ENCODE assay signal across 14 cellular contexts in genomic region chr3:123310741-123311140, GRCh38.
"Had no signal": no experiment of that assay in that cellular context is flagged by ENCODE, and none has a peak within 500 bp of the region (broad histone marks: within the 10 kb centered on the region; RNA-seq: fewer than 3 reads in every experiment).

No MANE protein-coding gene starts in this region.

- H3K36me3 ChIP-seq: breast epithelium, uterus had no signal

- H3K27ac Mint-ChIP-seq: activated CD4-positive, alpha-beta memory T cell treated with anti-CD3 and anti-CD28 coated beads for 36 hours; activated naive CD8-positive, alpha-beta T cell treated with anti-CD3 and anti-CD28 coated beads for 36 hours; stimulated activated effector memory CD8-positive, alpha-beta T cell treated with anti-CD3 and anti-CD28 coated beads, Interleukin-12 subunit alpha, Interleukin-12 subunit beta, amount 100 ng/mL, for 72 hours had no signal

- H3K36me3 Mint-ChIP-seq: activated CD4-positive, alpha-beta memory T cell treated with anti-CD3 and anti-CD28 coated beads for 36 hours; activated naive CD8-positive, alpha-beta T cell treated with anti-CD3 and anti-CD28 coated beads for 36 hours; stimulated activated effector memory CD8-positive, alpha-beta T cell treated with anti-CD3 and anti-CD28 coated beads, Interleukin-12 subunit alpha, Interleukin-12 subunit beta, amount 100 ng/mL, for 72 hours had no signal

- ATAC-seq: heart left ventricle; stimulated activated effector memory CD8-positive, alpha-beta T cell treated with anti-CD3 and anti-CD28 coated beads, Interleukin-12 subunit alpha, Interleukin-12 subunit beta, amount 100 ng/mL, for 72 hours had no signal

- H3K4me3 ChIP-seq: breast epithelium, esophagus muscularis mucosa, heart left ventricle, left ventricle myocardium inferior, skin epidermis, tibial artery, uterus had no signal

- H3K27ac ChIP-seq: breast epithelium, heart left ventricle, left ventricle myocardium inferior, skin epidermis, tibial artery, uterus had no signal

- H3K9me3 Mint-ChIP-seq: activated CD4-positive, alpha-beta memory T cell treated with anti-CD3 and anti-CD28 coated beads for 36 hours; activated naive CD8-positive, alpha-beta T cell treated with anti-CD3 and anti-CD28 coated beads for 36 hours; stimulated activated effector memory CD8-positive, alpha-beta T cell treated with anti-CD3 and anti-CD28 coated beads, Interleukin-12 subunit alpha, Interleukin-12 subunit beta, amount 100 ng/mL, for 72 hours had no signal

- H3K4me1 Mint-ChIP-seq: activated naive CD8-positive, alpha-beta T cell treated with anti-CD3 and anti-CD28 coated beads for 36 hours had no signal

- DNase-seq: activated CD4-positive, alpha-beta memory T cell treated with anti-CD3 and anti-CD28 coated beads for 36 hours; activated CD4-positive, alpha-beta T cell treated with anti-CD3 and anti-CD28 coated beads for 1 hour; activated gamma-delta T cell treated with Interleukin-2 at 50 U/mL for 16 hours; activated naive CD8-positive, alpha-beta T cell treated with anti-CD3 and anti-CD28 coated beads for 36 hours; activated T-cell treated with anti-CD3 and anti-CD28 coated beads, Interleukin-2, amount 50 U/mL, for 48 hours; anterior cingulate cortex; left ventricle myocardium inferior; tibial artery; uterus had no signal

- H3K27me3 ChIP-seq: breast epithelium, esophagus muscularis mucosa, heart left ventricle, tibial artery, uterus had no signal

- H3K4me1 ChIP-seq: breast epithelium, uterus had no signal

- H3K4me3 Mint-ChIP-seq: activated CD4-positive, alpha-beta memory T cell treated with anti-CD3 and anti-CD28 coated beads for 36 hours; activated naive CD8-positive, alpha-beta T cell treated with anti-CD3 and anti-CD28 coated beads for 36 hours; stimulated activated effector memory CD8-positive, alpha-beta T cell treated with anti-CD3 and anti-CD28 coated beads, Interleukin-12 subunit alpha, Interleukin-12 subunit beta, amount 100 ng/mL, for 72 hours had no signal
